Comparison of ENCODE assay signal across 1 cellular context in the genomic region with DNA sequence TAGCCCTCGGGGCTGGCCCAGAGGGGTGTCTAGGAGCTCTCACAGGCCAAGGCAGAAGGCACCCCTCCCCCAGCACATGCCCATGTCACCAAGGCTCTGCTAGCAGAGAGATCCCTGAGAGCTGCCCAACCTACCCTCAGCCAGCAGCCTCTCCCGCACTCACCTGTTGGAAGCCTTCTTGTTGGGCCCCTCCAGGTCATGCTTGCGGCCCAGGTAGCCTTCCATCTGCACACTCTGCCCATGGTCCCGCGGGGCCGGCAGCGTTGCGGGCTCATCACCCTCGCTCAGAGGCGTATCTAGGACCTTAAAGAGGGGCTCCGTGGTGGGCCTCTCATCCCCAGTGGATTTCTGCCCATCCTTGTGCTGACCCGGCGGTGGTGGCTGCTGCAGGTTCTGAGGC.
TF ChIP-seq lines count a peak whose summit lies in the region.

No MANE protein-coding gene starts in this region.

TF ChIP-seq in H1, 55 proteins besides CTCF, POLR2A, EP300 and RAD21:
- TF ChIP-seq POLR2AphosphoS5 (IDR thresholded peaks at IDR 0.05; ENCODE audit: low read depth, low read length) = peak; percentile 52; the same call in 1 of the 2 replicates
- TF ChIP-seq KDM4A (IDR thresholded peaks at IDR 0.05; ENCODE audit: low read depth, low read length, severe bottlenecking) = no peak
- no peak for TF ChIP-seq NANOG (IDR thresholded peaks at IDR 0.05; ENCODE audit: insufficient read depth, low read depth, low read length, poor library complexity, severe bottlenecking)
TF ChIP-seq in H1: peak in this region for 1.
